9 cellular contexts compared by ENCODE assay signal in the genomic region with DNA sequence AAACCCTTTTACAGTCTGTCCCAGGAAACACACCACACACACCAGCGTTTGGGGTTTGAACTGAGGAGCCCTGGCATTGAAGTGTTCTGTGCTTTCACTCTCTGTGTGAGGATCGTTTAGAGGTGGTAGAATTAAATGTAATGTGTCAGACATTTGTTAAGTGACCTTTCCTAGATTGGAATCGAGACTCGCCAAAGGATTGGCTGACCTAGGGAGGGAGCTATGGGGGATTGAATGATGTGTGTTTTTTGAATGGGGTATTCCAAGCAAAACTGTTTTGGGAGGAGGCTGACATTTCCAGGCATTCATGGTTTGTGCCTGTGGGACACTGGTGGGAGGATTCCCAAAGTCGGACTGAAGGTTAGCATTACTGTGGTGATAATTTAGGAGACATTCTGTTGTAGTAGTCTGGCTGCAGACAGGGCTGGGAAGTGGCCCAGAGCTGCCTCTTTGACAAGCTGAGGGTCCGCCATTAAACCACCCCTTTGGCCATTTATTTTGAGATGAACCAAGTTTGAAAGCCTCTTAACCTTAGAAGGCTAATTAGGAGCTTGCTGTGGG. TPM values are rescaled to one million over a fixed set of nuclear protein-coding genes. Genes with fewer than 3 reads are reported as not detected.
DNase-seq lines count a peak whose midpoint lies in the region; ATAC-seq and TF ChIP-seq lines count a peak whose summit lies in the region.
"Had no signal": no experiment of that assay in that cellular context is flagged by ENCODE, and none has a peak within 500 bp of the region (broad histone marks: within the 10 kb centered on the region; RNA-seq: fewer than 3 reads in every experiment).

No MANE protein-coding gene starts in this region.

- H3K36me3 ChIP-seq in HEK293 (ENCODE audit: control insufficient read depth in 2 of 2, insufficient read depth in 1 of 2, low read length in 2 of 2): no peaks in the 10 kb centered on the region
- no peaks in the 10 kb centered on the region for H3K36me3 ChIP-seq in skeletal muscle satellite cell (ENCODE audit: insufficient read depth, low read length)

- ATAC-seq in right cardiac atrium (peak; percentile 11 to 46), GM19455 (IDR thresholded peaks at IDR 0.05; ENCODE audit: unreplicated experiment) (no peak), HG03520 (IDR thresholded peaks at IDR 0.05; ENCODE audit: unreplicated experiment) (no peak), HG03354 (IDR thresholded peaks at IDR 0.05; ENCODE audit: poor library complexity, severe bottlenecking, unreplicated experiment) (no peak)

- no peak overlapping the region; the same call in 1 of the 2 replicates for H3K27ac ChIP-seq in HEK293 (ENCODE audit: extremely low read depth, low read depth, low read length)
- peak overlapping the region; percentile 38 for H3K27ac ChIP-seq in adipose tissue (ENCODE audit: low read depth, low read length)
- H3K27ac ChIP-seq in right cardiac atrium (ENCODE audit: low read length): peak overlapping the region; percentile 25

- peak overlapping the region; percentile 89 for H3K9ac ChIP-seq in skeletal muscle satellite cell (ENCODE audit: low read depth, low read length)

- H3K27me3 ChIP-seq in right cardiac atrium (ENCODE audit: control insufficient read depth, insufficient read depth): no peaks in the 10 kb centered on the region
- no peaks in the 10 kb centered on the region for H3K27me3 ChIP-seq in skeletal muscle satellite cell (ENCODE audit: control insufficient read depth, insufficient read depth, low read length)

- TF ChIP-seq CTCF in HEK293 (tag by site-specific recombination; IDR thresholded peaks at IDR 0.05) (no peak), GM10248 (IDR thresholded peaks at IDR 0.05; ENCODE audit: control extremely low read depth, extremely low read depth, low read depth, missing control alignments) (no peak)

- peak overlapping the region; percentile 87 for H3K4me2 ChIP-seq in skeletal muscle satellite cell (ENCODE audit: low read length)

- POLR2A ChIA-PET in HEK293 (lab: Yijun Ruan, JAX): interaction anchor here (0.5 to 1.3 kb wide), 5 partner anchors 10 to 366 kb away, joined by 3 to 8 read pairs (median 4); no protein-coding TSS in a partner anchor
- POLR2A ChIA-PET in GM10248 (lab: Yijun Ruan, JAX): no interaction called here

- 33 to 49% (median 41%) methylated on average over 6 of the region's 6 CpGs for WGBS in adipose tissue, 3 donors
- 43% methylated on average over 6 of the region's 6 CpGs for WGBS in right cardiac atrium

- H3K4me1 ChIP-seq in HEK293 (ENCODE audit: control insufficient read depth, insufficient read depth, low read length): peaks cover 36% of the 10 kb centered on the region
- peaks cover 2% of the 10 kb centered on the region for H3K4me1 ChIP-seq in right cardiac atrium (ENCODE audit: control insufficient read depth, insufficient read depth, low read length)
- peaks cover 39% of the 10 kb centered on the region for H3K4me1 ChIP-seq in skeletal muscle satellite cell (ENCODE audit: control insufficient read depth, insufficient read depth, low read length)

- CTCF ChIA-PET in HEK293 (lab: Yijun Ruan, JAX): interaction anchor here (0.6 to 1.2 kb wide), 6 partner anchors 15 to 307 kb away, joined by 3 to 6 read pairs (median 4); no protein-coding TSS in a partner anchor
- CTCF ChIA-PET in GM10248 (lab: Yijun Ruan, JAX): interaction anchor here (0.7 to 1.4 kb wide), 3 partner anchors 15 to 320 kb away, joined by 3 read pairs; no protein-coding TSS in a partner anchor

- H3K4me3 ChIP-seq in HEK293 (ENCODE audit: low read depth, low read length) (no peak overlapping the region), right cardiac atrium (ENCODE audit: low read length) (peak overlapping the region; percentile 71), skeletal muscle satellite cell (ENCODE audit: low read length) (peak overlapping the region; percentile 90)

- H3K9me3 ChIP-seq in HEK293 (ENCODE audit: control insufficient read depth, insufficient read depth, low read depth, low read length) (no peaks in the 10 kb centered on the region), right cardiac atrium (ENCODE audit: control insufficient read depth, low read length) (no peaks in the 10 kb centered on the region), skeletal muscle satellite cell (replicated peaks; ENCODE audit: low read length) (no peaks in the 10 kb centered on the region)
- H3K9me3 ChIP-seq: mucosa of descending colon had no signal

- DNase-seq in right cardiac atrium (peak in 2 of 3 donors; percentile 35 to 59), GM10248 (ENCODE audit: extremely low spot score) (no peak)

- intact Hi-C loops in right cardiac atrium (cut with DNase I): no loop called here

TF ChIP-seq in HEK293, 187 proteins besides CTCF, POLR2A, EP300 and RAD21:
- TF ChIP-seq ZNF558 (tag by site-specific recombination; IDR thresholded peaks at IDR 0.05) (no peak), ZNF138 (tag by site-specific recombination; IDR thresholded peaks at IDR 0.05; ENCODE audit: borderline replicate concordance) (no peak), FEZF1 (tag by site-specific recombination; IDR thresholded peaks at IDR 0.05) (peak; percentile 57), ZNF302 (tag by site-specific recombination; IDR thresholded peaks at IDR 0.05; ENCODE audit: low read depth) (no peak), ZNF664 (tag by site-specific recombination; IDR thresholded peaks at IDR 0.05) (no peak)
- TF ChIP-seq, protein P1, sequence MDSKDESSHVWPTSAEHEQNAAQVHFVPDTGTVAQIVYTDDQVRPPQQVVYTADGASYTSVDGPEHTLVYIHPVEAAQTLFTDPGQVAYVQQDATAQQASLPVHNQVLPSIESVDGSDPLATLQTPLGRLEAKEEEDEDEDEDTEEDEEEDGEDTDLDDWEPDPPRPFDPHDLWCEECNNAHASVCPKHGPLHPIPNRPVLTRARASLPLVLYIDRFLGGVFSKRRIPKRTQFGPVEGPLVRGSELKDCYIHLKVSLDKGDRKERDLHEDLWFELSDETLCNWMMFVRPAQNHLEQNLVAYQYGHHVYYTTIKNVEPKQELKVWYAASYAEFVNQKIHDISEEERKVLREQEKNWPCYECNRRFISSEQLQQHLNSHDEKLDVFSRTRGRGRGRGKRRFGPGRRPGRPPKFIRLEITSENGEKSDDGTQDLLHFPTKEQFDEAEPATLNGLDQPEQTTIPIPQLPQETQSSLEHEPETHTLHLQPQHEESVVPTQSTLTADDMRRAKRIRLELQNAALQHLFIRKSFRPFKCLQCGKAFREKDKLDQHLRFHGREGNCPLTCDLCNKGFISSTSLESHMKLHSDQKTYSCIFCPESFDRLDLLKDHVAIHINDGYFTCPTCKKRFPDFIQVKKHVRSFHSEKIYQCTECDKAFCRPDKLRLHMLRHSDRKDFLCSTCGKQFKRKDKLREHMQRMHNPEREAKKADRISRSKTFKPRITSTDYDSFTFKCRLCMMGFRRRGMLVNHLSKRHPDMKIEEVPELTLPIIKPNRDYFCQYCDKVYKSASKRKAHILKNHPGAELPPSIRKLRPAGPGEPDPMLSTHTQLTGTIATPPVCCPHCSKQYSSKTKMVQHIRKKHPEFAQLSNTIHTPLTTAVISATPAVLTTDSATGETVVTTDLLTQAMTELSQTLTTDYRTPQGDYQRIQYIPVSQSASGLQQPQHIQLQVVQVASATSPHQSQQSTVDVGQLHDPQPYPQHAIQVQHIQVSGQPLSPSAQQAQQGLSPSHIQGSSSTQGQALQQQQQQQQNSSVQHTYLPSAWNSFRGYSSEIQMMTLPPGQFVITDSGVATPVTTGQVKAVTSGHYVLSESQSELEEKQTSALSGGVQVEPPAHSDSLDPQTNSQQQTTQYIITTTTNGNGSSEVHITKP (tag by site-specific recombination; IDR thresholded peaks at IDR 0.05): peak; percentile 79

RNA-seq across cellular contexts. Expression of a gene that starts 1.7 kb away (rescaled TPM):
- polyA plus RNA-seq in adipose tissue: 10 to 100 TPM; 18.4 to 29.1 (median 20.8) TPM
- 10 to 100 TPM; 10.3 to 16.3 (median 13.2) TPM for total RNA-seq in right cardiac atrium
- polyA plus RNA-seq in right cardiac atrium: 6.0 TPM
- total RNA-seq in skeletal muscle satellite cell (2012; rRNA removed): 193 and 194 TPM in 2 replicates

Comparison
In these comparisons a context has a peak if more than half of its experiments do, and no peak if none do; other contexts are left out.
1. ATAC-seq: peak in right cardiac atrium (2 of 2); none in GM19455 (single experiment), HG03520 (single experiment) and HG03354 (single experiment).